Comparison of ENCODE assay signal across 27 cellular contexts in genomic region chr10:29918623-29919400, GRCh38.
"Had no signal": no experiment of that assay in that cellular context is flagged by ENCODE, and none has a peak within 500 bp of the region (broad histone marks: within the 10 kb centered on the region; RNA-seq: fewer than 3 reads in every experiment).

No MANE protein-coding gene starts in this region.

- H3K4me3 Mint-ChIP-seq: activated CD4-positive, alpha-beta memory T cell treated with anti-CD3 and anti-CD28 coated beads, Interleukin-2, amount 10 ng/mL, durations not matched to agents 7 days and 5 days; activated CD4-positive, alpha-beta T cell treated with anti-CD3 and anti-CD28 coated beads for 36 hours had no signal

- H3K9ac ChIP-seq: SK-N-SH had no signal

- DNase-seq: activated CD4-positive, alpha-beta memory T cell treated with anti-CD3 and anti-CD28 coated beads, Interleukin-2, amount 10 ng/mL, durations not matched to agents 7 days and 5 days; activated CD4-positive, alpha-beta T cell treated with anti-CD3 and anti-CD28 coated beads, Interleukin-2, amount 50 U/mL, for 1 hour; activated naive CD4-positive, alpha-beta T cell treated with anti-CD3 and anti-CD28 coated beads, Interleukin-2, amount 50 U/mL, for 16 hours; activated T-cell treated with anti-CD3 and anti-CD28 coated beads for 4 hours; amygdala; brain microvascular endothelial cell; KG1; NCI-H1092; NCI-H1417; NCI-H1930; NCI-H2171; NCI-H2227 treated with DMSO at 0.1 percent for 48 hours; NCI-H446 treated with DMSO at 0.1 percent for 48 hours; NCI-H526; NCI-H774; NK-92 treated with Interleukin-12 subunit alpha and Interleukin-12 subunit beta, amount 100 ng/mL, for 24 hours; OCI-M1; Right ventricle myocardium superior; SJCRH30; SK-N-SH; T-helper 1 cell had no signal

- H3K4me3 ChIP-seq: cardiac muscle cell, SJCRH30 had no signal

- H3K27ac ChIP-seq: brain microvascular endothelial cell, cardiac muscle cell, RWPE1, SJCRH30, VCaP had no signal

- H3K9me3 Mint-ChIP-seq: activated CD4-positive, alpha-beta memory T cell treated with anti-CD3 and anti-CD28 coated beads, Interleukin-2, amount 10 ng/mL, durations not matched to agents 7 days and 5 days had no signal

- FAIRE-seq: astrocyte had no signal

- H3K4me1 ChIP-seq: SJCRH30 had no signal

- H3K27ac Mint-ChIP-seq: activated CD4-positive, alpha-beta memory T cell treated with anti-CD3 and anti-CD28 coated beads, Interleukin-2, amount 10 ng/mL, durations not matched to agents 7 days and 5 days; activated CD4-positive, alpha-beta T cell treated with anti-CD3 and anti-CD28 coated beads for 36 hours had no signal

- H3K4me2 ChIP-seq: SK-N-SH had no signal

- H3K4me1 Mint-ChIP-seq: activated CD4-positive, alpha-beta memory T cell treated with anti-CD3 and anti-CD28 coated beads, Interleukin-2, amount 10 ng/mL, durations not matched to agents 7 days and 5 days had no signal

- ATAC-seq: activated CD4-positive, alpha-beta T cell treated with anti-CD3 and anti-CD28 coated beads for 36 hours; Panc1 had no signal

- H3K36me3 ChIP-seq: brain microvascular endothelial cell, cardiac muscle cell, SJCRH30 had no signal

- H3K9me3 ChIP-seq: SK-N-SH had no signal

- H3K27me3 ChIP-seq: SJCRH30 had no signal
